Comparison of ENCODE assay signal across 8 cellular contexts in genomic region chr14:105560047-105560669, GRCh38. TPM values are rescaled to one million over a fixed set of nuclear protein-coding genes. Genes with fewer than 3 reads are reported as not detected.
DNase-seq lines count a peak whose midpoint lies in the region; ATAC-seq and TF ChIP-seq lines count a peak whose summit lies in the region.
"Not testable (repeated sequence)": the region's sequence is repeated elsewhere in the genome, so short reads cannot be mapped to it uniquely, and the experiment has no call there.

No MANE protein-coding gene starts in this region.

- H3K9me3 Mint-ChIP-seq in CD4-positive, alpha-beta T cell = not testable (repeated sequence)

- not testable (repeated sequence) for H3K9me3 ChIP-seq in CD4-positive, alpha-beta T cell (ENCODE audit: control insufficient read depth, low read length); psoas muscle

- H3K27ac Mint-ChIP-seq in CD4-positive, alpha-beta T cell = not testable (repeated sequence)

- intact Hi-C loops in CD4-positive, alpha-beta T cell (cut with DNase I, micrococcal nuclease); psoas muscle (cut with DNase I): not testable (repeated sequence)

- TF ChIP-seq CTCF in CD4-positive, alpha-beta T cell (IDR thresholded peaks at IDR 0.05); psoas muscle (IDR thresholded peaks at IDR 0.05): not testable (repeated sequence)

- H3K4me1 Mint-ChIP-seq in CD4-positive, alpha-beta T cell (ENCODE audit: low read depth) = not testable (repeated sequence)

- H3K36me3 ChIP-seq in psoas muscle (ENCODE audit: insufficient read depth in 1 of 2, low read depth in 1 of 2) = not testable (repeated sequence)

- not testable (repeated sequence) for H3K27ac ChIP-seq in CD4-positive, alpha-beta T cell (ENCODE audit: low read depth, low read length); psoas muscle

- not testable (repeated sequence) for H3K36me3 Mint-ChIP-seq in CD4-positive, alpha-beta T cell (ENCODE audit: low read depth)

- not testable (repeated sequence) for H3K4me1 ChIP-seq in psoas muscle

- not testable (repeated sequence) for H3K27me3 ChIP-seq in CD4-positive, alpha-beta T cell (ENCODE audit: control insufficient read depth, insufficient read depth, low read length); psoas muscle (ENCODE audit: insufficient read depth in 3 of 3, low read length in 2 of 3)

- CTCF ChIA-PET in CD4-positive, alpha-beta T cell (lab: Charles Lee) = not testable (repeated sequence)

- POLR2A ChIA-PET in CD4-positive, alpha-beta T cell (lab: Charles Lee) = not testable (repeated sequence)

- not testable (repeated sequence) for H3K4me3 ChIP-seq in psoas muscle

- not testable (repeated sequence) for H3K4me3 Mint-ChIP-seq in CD4-positive, alpha-beta T cell

- 28 to 60% (median 36%) methylated on average over 2 to 6 of the region's 27 CpGs for WGBS in psoas muscle, 3 donors

- not testable (repeated sequence) for DNase-seq in CD4-positive, alpha-beta T cell
- DNase-seq in psoas muscle = peak in 1 of 2 donors; percentile 19

- H3K27me3 Mint-ChIP-seq in CD4-positive, alpha-beta T cell = peaks cover 11% of the 10 kb centered on the region

- ATAC-seq in CD4-positive, alpha-beta T cell (ENCODE audit: poor library complexity) = peak; percentile 38
- ATAC-seq in GM19023 (IDR thresholded peaks at IDR 0.05; ENCODE audit: unreplicated experiment) (peak; percentile 56), GM21515 (IDR thresholded peaks at IDR 0.05; ENCODE audit: unreplicated experiment) (peak; percentile 51), HG02870 (IDR thresholded peaks at IDR 0.05; ENCODE audit: unreplicated experiment) (peak; percentile 56), HG03354 (IDR thresholded peaks at IDR 0.05; ENCODE audit: poor library complexity, severe bottlenecking, unreplicated experiment) (peak; percentile 73), SK-N-SH treated with all-trans-retinoic acid at 6 μM for 48 hours (peak; percentile 24; the same call in 2 of the 3 replicates), esophagus mucosa (peak; percentile 51), psoas muscle (peak in 3 of 4 donors; percentile 18 to 42 (median 29))

RNA-seq across cellular contexts. Expression of gene TMEM121, which starts 33.8 kb away (rescaled TPM):
- 1 to 10 TPM; 1.6 to 1.7 TPM for total RNA-seq in CD4-positive, alpha-beta T cell
- total RNA-seq in esophagus mucosa = 0.48 TPM
- total RNA-seq in psoas muscle = under 1 TPM; 0.23 to 0.60 (median 0.39) TPM
- under 1 TPM; 0.08 to 0.60 (median 0.17) TPM for polyA plus RNA-seq in psoas muscle
